12 cellular contexts compared by ENCODE assay signal in genomic region chr16:85202051-85202601, GRCh38.
DNase-seq lines count a peak whose midpoint lies in the region; ATAC-seq and TF ChIP-seq lines count a peak whose summit lies in the region.
"Had no signal": no experiment of that assay in that cellular context is flagged by ENCODE, and none has a peak within 500 bp of the region (broad histone marks: within the 10 kb centered on the region; RNA-seq: fewer than 3 reads in every experiment).

No MANE protein-coding gene starts in this region.

- intact Hi-C loops in gastrocnemius medialis (cut with DNase I; ENCODE audit: low total_unique reads): no loop called here
- intact Hi-C loops in activated CD4-positive, alpha-beta T cell treated with anti-CD3 and anti-CD28 coated beads, Interleukin-2, amount 10 ng/mL, durations not matched to agents 24 days and 14 days (cut with micrococcal nuclease): no loop called here

- TF ChIP-seq CTCF in gastrocnemius medialis (IDR thresholded peaks at IDR 0.05 in 4 of 5, conservative IDR thresholded peaks at IDR 0.05 in 1 of 5): no peak
- TF ChIP-seq CTCF in GM10248 (IDR thresholded peaks at IDR 0.05; ENCODE audit: control extremely low read depth, extremely low read depth, low read depth, missing control alignments): no peak

- WGBS in adipose tissue, 3 donors: 63 to 64% (median 64%) methylated on average over 14 of the region's 14 CpGs

- no peak for TF ChIP-seq POLR2A in gastrocnemius medialis (IDR thresholded peaks at IDR 0.05)

- H3K9me3 Mint-ChIP-seq in activated CD4-positive, alpha-beta T cell treated with anti-CD3 and anti-CD28 coated beads, Interleukin-2, amount 10 ng/mL, durations not matched to agents 24 days and 14 days: no peaks in the 10 kb centered on the region

- peaks cover 2% of the 10 kb centered on the region for H3K36me3 Mint-ChIP-seq in activated CD4-positive, alpha-beta T cell treated with anti-CD3 and anti-CD28 coated beads, Interleukin-2, amount 10 ng/mL, durations not matched to agents 24 days and 14 days (ENCODE audit: low read depth)

- H3K9ac ChIP-seq in BLaER1 (peak overlapping the region; percentile 53; the same call in 1 of the 2 replicates), iPS-18a (ENCODE audit: low read length) (peak overlapping the region; percentile 16)

- H3K36me3 ChIP-seq in BLaER1: no peaks in the 10 kb centered on the region
- no peaks in the 10 kb centered on the region for H3K36me3 ChIP-seq in iPS-18a (ENCODE audit: control insufficient read depth, low read depth, low read length)
- H3K36me3 ChIP-seq in gastrocnemius medialis: no peaks in the 10 kb centered on the region

- POLR2A ChIA-PET in GM10248 (lab: Yijun Ruan, JAX): no interaction called here

- peaks cover 3% of the 10 kb centered on the region; the same call in 1 of the 2 replicates for H3K9me3 ChIP-seq in BLaER1
- no peaks in the 10 kb centered on the region for H3K9me3 ChIP-seq in iPS-18a (ENCODE audit: control insufficient read depth, low read depth, low read length)
- H3K9me3 ChIP-seq in gastrocnemius medialis: no peaks in the 10 kb centered on the region

- CTCF ChIA-PET in GM10248 (lab: Yijun Ruan, JAX): interaction anchor here (1.1 to 1.5 kb wide), 4 partner anchors 14 to 51 kb away, joined by 3 to 5 read pairs (median 4); no protein-coding TSS in a partner anchor

- no peak for DNase-seq in gastrocnemius medialis
- DNase-seq in activated CD4-positive, alpha-beta T cell treated with anti-CD3 and anti-CD28 coated beads, Interleukin-2, amount 10 ng/mL, durations not matched to agents 24 days and 14 days: no peak
- no peak for DNase-seq in GF-D8 (lab: John Stamatoyannopoulos, UW)
- DNase-seq in COLO829 (ENCODE audit: low spot score): no peak
- no peak for DNase-seq in GM10248 (ENCODE audit: extremely low spot score)
- DNase-seq: amniotic stem cell, NCI-H748 treated with DMSO at 0.1 percent for 48 hours, T-helper 17 cell had no signal

- H3K4me3 ChIP-seq in BLaER1: no peak overlapping the region
- H3K4me3 ChIP-seq in iPS-18a (ENCODE audit: low read length): no peak overlapping the region
- no peak overlapping the region for H3K4me3 ChIP-seq in gastrocnemius medialis

- ATAC-seq in gastrocnemius medialis: no peak
- ATAC-seq: T-helper 17 cell had no signal

- peak overlapping the region; percentile 72 for H3K4me2 ChIP-seq in BLaER1

- no peak overlapping the region for H3K4me3 Mint-ChIP-seq in activated CD4-positive, alpha-beta T cell treated with anti-CD3 and anti-CD28 coated beads, Interleukin-2, amount 10 ng/mL, durations not matched to agents 24 days and 14 days
- H3K4me3 Mint-ChIP-seq: T-helper 17 cell had no signal

- H3K27me3 Mint-ChIP-seq in activated CD4-positive, alpha-beta T cell treated with anti-CD3 and anti-CD28 coated beads, Interleukin-2, amount 10 ng/mL, durations not matched to agents 24 days and 14 days: no peaks in the 10 kb centered on the region

- H3K4me1 Mint-ChIP-seq in activated CD4-positive, alpha-beta T cell treated with anti-CD3 and anti-CD28 coated beads, Interleukin-2, amount 10 ng/mL, durations not matched to agents 24 days and 14 days: no peaks in the 10 kb centered on the region
- H3K4me1 Mint-ChIP-seq: T-helper 17 cell had no signal

- H3K27ac ChIP-seq in BLaER1: peak overlapping the region; percentile 72
- peak overlapping the region; percentile 7 for H3K27ac ChIP-seq in adipose tissue (ENCODE audit: low read depth, low read length)
- H3K27ac ChIP-seq in iPS-18a (ENCODE audit: low read length): peak overlapping the region; percentile 42
- H3K27ac ChIP-seq in gastrocnemius medialis: peak overlapping the region; percentile 59 to 71 (median 62)
- H3K27ac ChIP-seq: HL-60 had no signal

- H3K27me3 ChIP-seq in BLaER1 (no peaks in the 10 kb centered on the region), iPS-18a (ENCODE audit: control insufficient read depth, insufficient read depth, low read length) (no peaks in the 10 kb centered on the region), gastrocnemius medialis (no peaks in the 10 kb centered on the region)

- peaks cover 55% of the 10 kb centered on the region for H3K4me1 ChIP-seq in BLaER1
- peaks cover 23% of the 10 kb centered on the region for H3K4me1 ChIP-seq in iPS-18a (ENCODE audit: control insufficient read depth, low read depth, low read length)
- H3K4me1 ChIP-seq in gastrocnemius medialis: peaks cover 56 to 61% of the 10 kb centered on the region in 2 donors

- H3K27ac Mint-ChIP-seq in activated CD4-positive, alpha-beta T cell treated with anti-CD3 and anti-CD28 coated beads, Interleukin-2, amount 10 ng/mL, durations not matched to agents 24 days and 14 days: no peak overlapping the region
- H3K27ac Mint-ChIP-seq: T-helper 17 cell had no signal

- H4K20me1 ChIP-seq in BLaER1: no peaks in the 10 kb centered on the region

- in situ Hi-C loops in gastrocnemius medialis (cut with MboI; ENCODE audit: low sequenced_read_pairs in 4 of 4): no loop called here

Comparison
In these comparisons a context has a peak if more than half of its experiments do, and no peak if none do; other contexts are left out.
1. H3K27ac ChIP-seq: peak in every context shown above with its lines; median percentile 72 in BLaER1; 62 in gastrocnemius medialis; 42 in iPS-18a; 7 in adipose tissue.